17 cellular contexts compared by ENCODE assay signal in genomic region chr20:40953856-40954255, GRCh38.
DNase-seq lines count a peak whose midpoint lies in the region; ATAC-seq and TF ChIP-seq lines count a peak whose summit lies in the region.
"Had no signal": no experiment of that assay in that cellular context is flagged by ENCODE, and none has a peak within 500 bp of the region (broad histone marks: within the 10 kb centered on the region; RNA-seq: fewer than 3 reads in every experiment).

No MANE protein-coding gene starts in this region.

- H3K27ac Mint-ChIP-seq in activated T-cell treated with anti-CD3 and anti-CD28 coated beads, Interleukin-2, amount 50 U/mL, for 72 hours: no peak overlapping the region
- no peak overlapping the region for H3K27ac Mint-ChIP-seq in activated CD8-positive, alpha-beta memory T cell treated with anti-CD3 and anti-CD28 coated beads, Interleukin-2, amount 10 ng/mL, durations not matched to agents 7 days and 5 days
- no peak overlapping the region for H3K27ac Mint-ChIP-seq in type B pancreatic cell
- H3K27ac Mint-ChIP-seq in endodermal cell: no peak overlapping the region
- H3K27ac Mint-ChIP-seq: activated naive CD8-positive, alpha-beta T cell had no signal

- peak in 1 of 2 donors; percentile 23 for DNase-seq in activated T-cell treated with anti-CD3 and anti-CD28 coated beads, Interleukin-2, amount 50 U/mL, for 72 hours
- no peak for DNase-seq in activated T-cell treated with anti-CD3 and anti-CD28 coated beads, Interleukin-2, amount 50 U/mL, for 1 hour
- peak; percentile 41 for DNase-seq in activated CD8-positive, alpha-beta memory T cell treated with anti-CD3 and anti-CD28 coated beads, Interleukin-2, amount 10 ng/mL, durations not matched to agents 7 days and 5 days
- DNase-seq in fibroblast of the conjunctiva (ENCODE audit: low read depth) (peak; percentile 24), type B pancreatic cell (ENCODE audit: extremely low spot score, unreplicated experiment) (peak; percentile 39), NCI-H1417 treated with DMSO at 0.1 percent for 48 hours (lab: John Stamatoyannopoulos, UW) (no peak), NCI-H2107 (lab: John Stamatoyannopoulos, UW) (no peak), endodermal cell (no peak)
- DNase-seq: Caco-2, gastrocnemius medialis, GOT3, left ventricle myocardium superior, posterior cingulate gyrus, Right ventricle myocardium superior had no signal

- peaks cover 6% of the 10 kb centered on the region for H3K9me3 ChIP-seq in endodermal cell (ENCODE audit: control insufficient read depth, low read length)
- H3K9me3 ChIP-seq: gastrocnemius medialis, stomach had no signal

- H3K36me3 ChIP-seq in endodermal cell (ENCODE audit: control insufficient read depth, insufficient read depth, low read length): no peaks in the 10 kb centered on the region
- H3K36me3 ChIP-seq: cardiac muscle cell, gastrocnemius medialis, stomach had no signal

- H3K4me3 ChIP-seq in endodermal cell (ENCODE audit: low read length): no peak overlapping the region
- H3K4me3 ChIP-seq: cardiac muscle cell, gastrocnemius medialis, stomach had no signal

- H3K4me1 Mint-ChIP-seq in activated T-cell treated with anti-CD3 and anti-CD28 coated beads, Interleukin-2, amount 50 U/mL, for 72 hours (ENCODE audit: low read depth): no peaks in the 10 kb centered on the region
- H3K4me1 Mint-ChIP-seq in activated CD8-positive, alpha-beta memory T cell treated with anti-CD3 and anti-CD28 coated beads, Interleukin-2, amount 10 ng/mL, durations not matched to agents 7 days and 5 days: peaks cover 11% of the 10 kb centered on the region
- peaks cover 6% of the 10 kb centered on the region for H3K4me1 Mint-ChIP-seq in type B pancreatic cell (ENCODE audit: unreplicated experiment)
- H3K4me1 Mint-ChIP-seq in endodermal cell: peaks cover 25% of the 10 kb centered on the region

- H3K36me3 Mint-ChIP-seq in activated T-cell treated with anti-CD3 and anti-CD28 coated beads, Interleukin-2, amount 50 U/mL, for 72 hours (ENCODE audit: insufficient read depth in 2 of 2): peaks cover 0 to 4% of the 10 kb centered on the region in 2 donors
- peaks cover 3% of the 10 kb centered on the region for H3K36me3 Mint-ChIP-seq in activated CD8-positive, alpha-beta memory T cell treated with anti-CD3 and anti-CD28 coated beads, Interleukin-2, amount 10 ng/mL, durations not matched to agents 7 days and 5 days
- H3K36me3 Mint-ChIP-seq in type B pancreatic cell: no peaks in the 10 kb centered on the region
- H3K36me3 Mint-ChIP-seq in endodermal cell (ENCODE audit: low read depth): no peaks in the 10 kb centered on the region
- H3K36me3 Mint-ChIP-seq: activated naive CD8-positive, alpha-beta T cell had no signal

- H3K9ac ChIP-seq in endodermal cell (ENCODE audit: extremely low read depth, low read length, poor library complexity, severe bottlenecking): no peak overlapping the region

- 94 to 95% methylated on average over 5 of the region's 5 CpGs for WGBS in endodermal cell (ENCODE audit: insufficient coverage in 1 of 2, insufficient read length in 1 of 2), 2 experiments

- no peaks in the 10 kb centered on the region for H3K27me3 ChIP-seq in endodermal cell (ENCODE audit: control insufficient read depth, insufficient read depth, low read length, poor library complexity, severe bottlenecking)
- H3K27me3 ChIP-seq: cardiac muscle cell, gastrocnemius medialis had no signal

- no peak for TF ChIP-seq CTCF in type B pancreatic cell (conservative IDR thresholded peaks at IDR 0.05)
- no peak for TF ChIP-seq CTCF in endodermal cell (conservative IDR thresholded peaks at IDR 0.05)

- no peak overlapping the region for H3K4me3 Mint-ChIP-seq in activated T-cell treated with anti-CD3 and anti-CD28 coated beads, Interleukin-2, amount 50 U/mL, for 72 hours
- H3K4me3 Mint-ChIP-seq in activated CD8-positive, alpha-beta memory T cell treated with anti-CD3 and anti-CD28 coated beads, Interleukin-2, amount 10 ng/mL, durations not matched to agents 7 days and 5 days: no peak overlapping the region
- no peak overlapping the region for H3K4me3 Mint-ChIP-seq in type B pancreatic cell
- H3K4me3 Mint-ChIP-seq in endodermal cell: no peak overlapping the region
- H3K4me3 Mint-ChIP-seq: activated naive CD8-positive, alpha-beta T cell had no signal

- ATAC-seq in activated T-cell treated with anti-CD3 and anti-CD28 coated beads, Interleukin-2, amount 50 U/mL, for 72 hours (replicated peaks in 1 of 2): peak; percentile 36 to 89
- peak; percentile 67 for ATAC-seq in activated CD8-positive, alpha-beta memory T cell treated with anti-CD3 and anti-CD28 coated beads, Interleukin-2, amount 10 ng/mL, durations not matched to agents 7 days and 5 days
- ATAC-seq: gastrocnemius medialis, left ventricle myocardium superior had no signal

- CTCF ChIA-PET in activated CD8-positive, alpha-beta memory T cell treated with anti-CD3 and anti-CD28 coated beads, Interleukin-2, amount 10 ng/mL, durations not matched to agents 7 days and 5 days (lab: Charles Lee): interaction anchor here (1.7 to 4.3 kb wide), 3 partner anchors 9 to 212 kb away, joined by 4 to 24 read pairs (median 10); no protein-coding TSS in a partner anchor

- peaks cover 3 to 5% of the 10 kb centered on the region in 2 donors for H3K9me3 Mint-ChIP-seq in activated T-cell treated with anti-CD3 and anti-CD28 coated beads, Interleukin-2, amount 50 U/mL, for 72 hours
- H3K9me3 Mint-ChIP-seq in activated CD8-positive, alpha-beta memory T cell treated with anti-CD3 and anti-CD28 coated beads, Interleukin-2, amount 10 ng/mL, durations not matched to agents 7 days and 5 days (ENCODE audit: low read depth): peaks cover 5% of the 10 kb centered on the region
- H3K9me3 Mint-ChIP-seq in type B pancreatic cell: no peaks in the 10 kb centered on the region
- H3K9me3 Mint-ChIP-seq in endodermal cell: peaks cover 9% of the 10 kb centered on the region

- no peak overlapping the region for H3K27ac ChIP-seq in endodermal cell (ENCODE audit: low read depth, low read length)
- H3K27ac ChIP-seq: cardiac muscle cell, gastrocnemius medialis, stomach had no signal

- H3K4me1 ChIP-seq in endodermal cell (ENCODE audit: control insufficient read depth, insufficient read depth, low read length): peaks cover 12% of the 10 kb centered on the region
- H3K4me1 ChIP-seq: gastrocnemius medialis had no signal

- no peaks in the 10 kb centered on the region for H3K27me3 Mint-ChIP-seq in activated T-cell treated with anti-CD3 and anti-CD28 coated beads, Interleukin-2, amount 50 U/mL, for 72 hours (ENCODE audit: low read depth)
- H3K27me3 Mint-ChIP-seq in activated CD8-positive, alpha-beta memory T cell treated with anti-CD3 and anti-CD28 coated beads, Interleukin-2, amount 10 ng/mL, durations not matched to agents 7 days and 5 days: peaks cover 25% of the 10 kb centered on the region
- H3K27me3 Mint-ChIP-seq in type B pancreatic cell: peaks cover 26% of the 10 kb centered on the region
- H3K27me3 Mint-ChIP-seq in endodermal cell (ENCODE audit: insufficient read depth): peaks cover 17% of the 10 kb centered on the region
- H3K27me3 Mint-ChIP-seq: activated naive CD8-positive, alpha-beta T cell had no signal

Comparison
In these comparisons a context has a peak if more than half of its experiments do, and no peak if none do; other contexts are left out.
1. DNase-seq: peak in activated CD8-positive, alpha-beta memory T cell treated with anti-CD3 and anti-CD28 coated beads, Interleukin-2, amount 10 ng/mL, durations not matched to agents 7 days and 5 days (single experiment), fibroblast of the conjunctiva (single experiment) and type B pancreatic cell (single experiment); none in activated T-cell treated with anti-CD3 and anti-CD28 coated beads, Interleukin-2, amount 50 U/mL, for 1 hour (single experiment), NCI-H1417 treated with DMSO at 0.1 percent for 48 hours (single experiment), NCI-H2107 (single experiment) and endodermal cell (single experiment).